ENCODE assay signal across 8 cellular contexts in genomic region chr15:90934949-90935751, GRCh38. TPM values are rescaled to one million over a fixed set of nuclear protein-coding genes. Genes with fewer than 3 reads are reported as not detected.
DNase-seq lines count a peak whose midpoint lies in the region; ATAC-seq, FAIRE-seq and TF ChIP-seq lines count a peak whose summit lies in the region.

UNC45A (plus strand) TSS chr15:90935285; CDS start chr15:90935325, 40 bp downstream.

- H3K27me3 ChIP-seq in heart left ventricle, result no peaks in the 10 kb centered on the region
- no peaks in the 10 kb centered on the region for H3K27me3 ChIP-seq in upper lobe of right lung

- ATAC-seq in HG02798 (IDR thresholded peaks at IDR 0.05; ENCODE audit: poor library complexity, unreplicated experiment), result peak; percentile 73
- ATAC-seq in T-cell (replicated peaks in 1 of 4), result peak; percentile 79 to 83 (median 80)
- ATAC-seq in heart left ventricle, result peak; percentile 77 to 90 (median 89)
- peak; percentile 87 for ATAC-seq in upper lobe of right lung

- CTCF ChIA-PET in T-cell (lab: Charles Lee), result interaction anchor here (0.6 to 5.4 kb wide), 17 partner anchors 9 to 547 kb away, joined by 3 to 78 read pairs (median 4); partner anchors contain the start of genes IQGAP1 (in 1 of the 2), MAN2A2 (in 1 of the 2) and RCCD1 (in 1 of the 2)

- no peaks in the 10 kb centered on the region for H3K9me3 ChIP-seq in heart left ventricle
- H3K9me3 ChIP-seq in upper lobe of right lung, result no peaks in the 10 kb centered on the region

- H3K27ac ChIP-seq in adipose tissue (ENCODE audit: low read depth, low read length), result no peak within 1 kb of the TSS
- H3K27ac ChIP-seq in heart left ventricle, result peak within 1 kb of the TSS in 11 of 12 donors; percentile 64 to 85 (median 77)
- H3K27ac ChIP-seq in upper lobe of right lung, result peak within 1 kb of the TSS; percentile 71

- H3K36me3 Mint-ChIP-seq in T-cell (peaks cover 16% of the 10 kb centered on the region), progenitor cell of endocrine pancreas (ENCODE audit: insufficient read depth) (peaks cover 8% of the 10 kb centered on the region)

- intact Hi-C loops in heart left ventricle (cut with DNase I), result loop anchor here in 7 of 10 donors (1.0 to 5.0 kb wide), 7 partner anchors 32 to 288 kb away; partner anchors contain the start of genes MAN2A2 (in 2 of the 7) and PRC1 (in 1 of the 7)
- intact Hi-C loops in upper lobe of right lung (cut with DNase I), result no loop called here

- DNase-seq in GM12891 (ENCODE audit: insufficient read length, low spot score) (peak; percentile 97), NCI-H1436 (lab: John Stamatoyannopoulos, UW) (peak; percentile 92), T-cell (peak; percentile 89 to 99 (median 94)), heart left ventricle (peak; percentile 93 to 97 (median 94)), progenitor cell of endocrine pancreas (ENCODE audit: low spot score, unreplicated experiment) (peak; percentile 92), upper lobe of right lung (peak; percentile 97)

- peaks cover 3 to 38% (median 35%) of the 10 kb centered on the region in 9 donors for H3K36me3 ChIP-seq in heart left ventricle
- H3K36me3 ChIP-seq in upper lobe of right lung, result peaks cover 26% of the 10 kb centered on the region

- no peak for TF ChIP-seq CTCF in heart left ventricle (IDR thresholded peaks at IDR 0.05)
- TF ChIP-seq CTCF in progenitor cell of endocrine pancreas (IDR thresholded peaks at IDR 0.05; ENCODE audit: unreplicated experiment), result no peak
- TF ChIP-seq CTCF in upper lobe of right lung (IDR thresholded peaks at IDR 0.05), result no peak

- H3K4me3 ChIP-seq in heart left ventricle, result peak within 1 kb of the TSS; percentile 50 to 87 (median 68)
- peak within 1 kb of the TSS; percentile 85 for H3K4me3 ChIP-seq in upper lobe of right lung

- POLR2A ChIA-PET in T-cell (lab: Charles Lee), result interaction anchor here (0.6 to 1.9 kb wide), 10 partner anchors 10 to 397 kb away, joined by 3 to 9 read pairs (median 4); partner anchors contain the start of genes MAN2A2 (in 1 of the 2) and RCCD1 (in 1 of the 2)

- H3K4me3 Mint-ChIP-seq in T-cell (peak within 1 kb of the TSS; percentile 69 to 89 (median 89)), progenitor cell of endocrine pancreas (ENCODE audit: low read depth) (peak within 1 kb of the TSS; percentile 89)

- H3K4me1 ChIP-seq in heart left ventricle, result peaks cover 11 to 55% (median 42%) of the 10 kb centered on the region in 12 donors
- peaks cover 47% of the 10 kb centered on the region for H3K4me1 ChIP-seq in upper lobe of right lung

- H3K27ac Mint-ChIP-seq in T-cell, result peak within 1 kb of the TSS; percentile 95 to 96
- H3K27ac Mint-ChIP-seq in progenitor cell of endocrine pancreas, result peak within 1 kb of the TSS; percentile 94

- FAIRE-seq in GM12891 (lab: Jason Lieb, UNC), result peak; percentile 78

- no peaks in the 10 kb centered on the region for H3K9me3 Mint-ChIP-seq in T-cell
- no peaks in the 10 kb centered on the region for H3K9me3 Mint-ChIP-seq in progenitor cell of endocrine pancreas (ENCODE audit: low read depth)

- H3K4me1 Mint-ChIP-seq in T-cell, result peaks cover 39 to 46% (median 43%) of the 10 kb centered on the region in 3 donors
- peaks cover 14% of the 10 kb centered on the region for H3K4me1 Mint-ChIP-seq in progenitor cell of endocrine pancreas (ENCODE audit: low read depth)

- H3K27me3 Mint-ChIP-seq in T-cell, result no peaks in the 10 kb centered on the region
- H3K27me3 Mint-ChIP-seq in progenitor cell of endocrine pancreas, result no peaks in the 10 kb centered on the region

- WGBS in adipose tissue, 3 donors, result 0 to 1% (median 0%) methylated on average over 50 to 65 of the region's 65 CpGs
- WGBS in heart left ventricle, 4 donors, result 1 to 2% (median 1%) methylated on average over 14 to 65 of the region's 65 CpGs

- TF ChIP-seq POLR2A in GM12891 (IDR thresholded peaks at IDR 0.05; ENCODE audit: low read depth, low read length), result no peak
- peak in 1 of 2 donors; percentile 67 for TF ChIP-seq POLR2A in heart left ventricle (IDR thresholded peaks at IDR 0.05)

TF ChIP-seq in GM12891, 5 proteins besides CTCF, POLR2A, EP300 and RAD21:
- no peak for TF ChIP-seq PAX5 (IDR thresholded peaks at IDR 0.05; ENCODE audit: insufficient read depth, low read length, severe bottlenecking)
- no peak for TF ChIP-seq SPI1 (IDR thresholded peaks at IDR 0.05; ENCODE audit: low read depth, low read length)
- TF ChIP-seq POLR2AphosphoS5 (IDR thresholded peaks at IDR 0.05; ENCODE audit: low read depth, low read length), result no peak
- no peak for TF ChIP-seq POU2F2 (IDR thresholded peaks at IDR 0.05; ENCODE audit: low read depth, low read length)
- TF ChIP-seq TAF1 (IDR thresholded peaks at IDR 0.05; ENCODE audit: low read depth, low read length), result no peak

RNA-seq across cellular contexts. Expression of gene UNC45A, which starts in this region (rescaled TPM):
- 29.4 TPM for polyA plus RNA-seq in GM12891 (2012; ENCODE audit: low read depth, missing spikeins)
- total RNA-seq in T-cell, result 10 to 100 TPM; 39.4 to 80.3 (median 72.2) TPM
- 10 to 100 TPM; 35.3 to 50.6 (median 41.7) TPM for polyA plus RNA-seq in adipose tissue
- total RNA-seq in heart left ventricle, result 10 to 100 TPM; 12.0 to 34.0 (median 21.9) TPM
- polyA plus RNA-seq in heart left ventricle, result 10 to 100 TPM; 20.0 to 24.9 TPM
- 83.4 and 90.6 TPM in 2 replicates for total RNA-seq in progenitor cell of endocrine pancreas
- 60.9 TPM for total RNA-seq in upper lobe of right lung
